In genomic region chr7:117470777-117471176, GRCh38 we compare ENCODE assay signal across 10 cellular contexts. TPM values are rescaled to one million over a fixed set of nuclear protein-coding genes. Genes with fewer than 3 reads are reported as not detected.
A peak's percentile ranks its signal among the peaks of the same experiment; 100 is the strongest.
DNase-seq lines count a peak whose midpoint lies in the region; ATAC-seq and TF ChIP-seq lines count a peak whose summit lies in the region.
"Had no signal": no experiment of that assay in that cellular context is flagged by ENCODE, and none has a peak within 500 bp of the region (broad histone marks: within the 10 kb centered on the region; RNA-seq: fewer than 3 reads in every experiment).

No MANE protein-coding gene starts in this region.

- no peaks in the 10 kb centered on the region for H3K9me2 ChIP-seq in PC-3 (replicated peaks; ENCODE audit: low read length)

- no peaks in the 10 kb centered on the region for H3K4me1 ChIP-seq in BE2C
- no peaks in the 10 kb centered on the region for H3K4me1 ChIP-seq in adrenal gland (replicated peaks in 1 of 2)
- no peaks in the 10 kb centered on the region for H3K4me1 ChIP-seq in PC-3 (ENCODE audit: insufficient read depth, low read length)
- H3K4me1 ChIP-seq: right lobe of liver had no signal

- BruUV-seq in PC-3 (replicated peaks; lab: Mats Ljungman, UMichigan), result no TSS peak

- no peak for TF ChIP-seq POLR2A in adrenal gland (IDR thresholded peaks at IDR 0.05)

- H3K36me3 ChIP-seq in BE2C (no peaks in the 10 kb centered on the region), adrenal gland (replicated peaks in 1 of 2) (no peaks in the 10 kb centered on the region), PC-3 (ENCODE audit: low read depth, low read length) (no peaks in the 10 kb centered on the region)
- H3K36me3 ChIP-seq: right lobe of liver had no signal

- ATAC-seq in GM18867 (IDR thresholded peaks at IDR 0.05; ENCODE audit: unreplicated experiment) (peak; percentile 57), HG02870 (IDR thresholded peaks at IDR 0.05; ENCODE audit: unreplicated experiment) (peak; percentile 43), PC-3 (no peak)

- POLR2A ChIA-PET in PC-3 (lab: Charles Lee; ENCODE audit: unreplicated experiment), result no interaction called here

- WGBS in adrenal gland, 4 donors, result 52 to 63% (median 56%) methylated on average over 5 of the region's 5 CpGs

- peak; percentile 7 for DNase-seq in BE2C
- peak; percentile 35 for DNase-seq in NCI-H69 (lab: John Stamatoyannopoulos, UW)
- DNase-seq in adrenal gland, result no peak
- no peak for DNase-seq in coronary artery (ENCODE audit: low spot score)
- no peak for DNase-seq in PC-3
- no peak for DNase-seq in globus pallidus (ENCODE audit: low spot score)
- DNase-seq: NCI-H226 had no signal

- H3K4me2 ChIP-seq in PC-3 (ENCODE audit: low read length), result no peak overlapping the region

- H3K27me3 ChIP-seq in BE2C, result no peaks in the 10 kb centered on the region
- H3K27me3 ChIP-seq in adrenal gland, result no peaks in the 10 kb centered on the region
- peaks cover 22% of the 10 kb centered on the region for H3K27me3 ChIP-seq in PC-3 (ENCODE audit: low read length)
- H3K27me3 ChIP-seq: right lobe of liver had no signal

- H2AFZ ChIP-seq in PC-3 (ENCODE audit: low read length), result no peak overlapping the region

- H4K20me1 ChIP-seq in PC-3 (ENCODE audit: low read length), result no peaks in the 10 kb centered on the region

- intact Hi-C loops in adrenal gland (cut with DNase I) (no loop called here), PC-3 (cut with micrococcal nuclease) (no loop called here)

- H3K27ac ChIP-seq in adrenal gland (no peak overlapping the region), coronary artery (no peak overlapping the region), PC-3 (ENCODE audit: low read length) (no peak overlapping the region)
- H3K27ac ChIP-seq: right lobe of liver had no signal

- CTCF ChIA-PET in PC-3 (lab: Charles Lee), result no interaction called here

- no peak overlapping the region for H3K4me3 ChIP-seq in BE2C (ENCODE audit: low read depth, low read length)
- no peak overlapping the region for H3K4me3 ChIP-seq in adrenal gland
- H3K4me3 ChIP-seq in coronary artery, result no peak overlapping the region
- no peak overlapping the region for H3K4me3 ChIP-seq in PC-3 (ENCODE audit: low read length)
- H3K4me3 ChIP-seq: right lobe of liver had no signal

- H3K9me3 ChIP-seq in BE2C (no peaks in the 10 kb centered on the region), adrenal gland (replicated peaks in 1 of 3) (no peaks in the 10 kb centered on the region), PC-3 (ENCODE audit: low read length) (no peaks in the 10 kb centered on the region)
- H3K9me3 ChIP-seq: right lobe of liver had no signal

- TF ChIP-seq CTCF in BE2C (IDR thresholded peaks at IDR 0.05; ENCODE audit: low read depth, low read length) (no peak), adrenal gland (IDR thresholded peaks at IDR 0.05) (no peak), coronary artery (IDR thresholded peaks at IDR 0.05) (no peak), PC-3 (conservative IDR thresholded peaks at IDR 0.05; ENCODE audit: low read depth, low read length) (no peak)

- no peaks in the 10 kb centered on the region for H3K79me2 ChIP-seq in PC-3 (ENCODE audit: low read length)

- H3K9ac ChIP-seq in PC-3 (ENCODE audit: low read length), result no peak overlapping the region

- H3F3A ChIP-seq in PC-3 (ENCODE audit: low read length, unreplicated experiment), result no peaks in the 10 kb centered on the region

RNA-seq across cellular contexts. Expression of gene CFTR, which starts 9.0 kb away (rescaled TPM):
- polyA plus RNA-seq in BE2C (2012; ENCODE audit: insufficient read depth, insufficient read length, low read depth), result not detected
- total RNA-seq in adrenal gland, result under 1 TPM in 2 of 8 donors, not detected in 6; 0.08 to 0.22 TPM
- polyA plus RNA-seq in adrenal gland, result under 1 TPM in 1 of 3 donors, not detected in 2; 0.07 TPM
- not detected in 2 replicates for total RNA-seq in PC-3 (2014; rRNA removed)

RNA-seq across cellular contexts. Expression of gene ASZ1, which starts 43.5 kb away (rescaled TPM):
- 0.15 TPM for polyA plus RNA-seq in BE2C (2012; ENCODE audit: insufficient read depth, insufficient read length, low read depth)
- total RNA-seq in adrenal gland, result not detected
- not detected for polyA plus RNA-seq in adrenal gland
- total RNA-seq in PC-3 (2014; rRNA removed), result not detected in 2 replicates
- total RNA-seq: right lobe of liver had no signal

Comparison
In these comparisons a context has a peak if more than half of its experiments do, and no peak if none do; other contexts are left out.
1. DNase-seq: peak in BE2C (single experiment) and NCI-H69 (single experiment); none in adrenal gland (0 of 7), coronary artery (single experiment), PC-3 (single experiment) and globus pallidus (single experiment).